ENCODE assay signal across 15 cellular contexts in the genomic region with DNA sequence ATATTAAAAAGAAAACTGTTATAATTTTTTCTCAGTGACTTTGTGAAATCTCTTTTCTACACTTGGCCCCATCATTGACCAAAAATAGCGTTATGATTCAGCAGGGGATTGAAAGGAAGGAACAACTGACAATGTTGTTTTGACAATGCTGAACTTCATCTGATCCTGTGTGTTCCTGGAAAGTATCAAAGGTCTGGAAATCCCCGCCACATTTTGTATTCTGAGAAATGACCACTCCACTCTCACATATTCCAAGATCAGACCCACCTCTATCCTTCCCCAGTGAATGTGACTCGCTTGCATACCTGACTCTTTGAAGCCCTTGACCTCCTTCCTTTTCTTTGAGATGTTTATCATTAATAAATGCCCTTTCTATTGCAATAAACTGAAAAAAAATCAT. TPM values are rescaled to one million over a fixed set of nuclear protein-coding genes. Genes with fewer than 3 reads are reported as not detected.
A peak's percentile ranks its signal among the peaks of the same experiment; 100 is the strongest.
DNase-seq lines count a peak whose midpoint lies in the region; ATAC-seq and TF ChIP-seq lines count a peak whose summit lies in the region.
"Had no signal": no experiment of that assay in that cellular context is flagged by ENCODE, and none has a peak within 500 bp of the region (broad histone marks: within the 10 kb centered on the region; RNA-seq: fewer than 3 reads in every experiment).

No MANE protein-coding gene starts in this region.

- POLR2A ChIA-PET in T-cell (lab: Charles Lee), result interaction anchor here in 1 of 2 donors (0.6 kb wide), 1 partner anchor 1077 kb away, joined by 3 read pairs; no protein-coding TSS in a partner anchor

- H3K36me3 ChIP-seq in BLaER1 (no peaks in the 10 kb centered on the region), liver (ENCODE audit: control insufficient read depth in 4 of 4, insufficient read depth in 3 of 4, low read depth in 1 of 4, low read length in 3 of 4) (no peaks in the 10 kb centered on the region)
- H3K36me3 ChIP-seq: BE2C had no signal

- H3K4me3 ChIP-seq in BLaER1 (no peak overlapping the region), liver (ENCODE audit: low read depth in 1 of 3, low read length in 3 of 3) (no peak overlapping the region)

- no peak for TF ChIP-seq RAD21 in liver (IDR thresholded peaks at IDR 0.05)

- H4K20me1 ChIP-seq in BLaER1, result no peaks in the 10 kb centered on the region

- WGBS in liver, result 20% methylated on average over 3 of the region's 3 CpGs

- no peak overlapping the region for H3K9ac ChIP-seq in BLaER1
- H3K9ac ChIP-seq in liver (ENCODE audit: low read depth in 1 of 2, low read length in 2 of 2), result peak overlapping the region in 1 of 2 donors; percentile 19

- peak overlapping the region; percentile 33 for H3K4me2 ChIP-seq in BLaER1

- TF ChIP-seq CTCF in liver (IDR thresholded peaks at IDR 0.05; ENCODE audit: low read depth, low read length, missing input control), result no peak

- H3K27ac ChIP-seq in BLaER1 (no peak overlapping the region), liver (ENCODE audit: low read depth in 1 of 2, low read length in 2 of 2) (peak overlapping the region; percentile 53 to 67)

- H3K4me1 ChIP-seq in BLaER1 (peaks cover 10% of the 10 kb centered on the region), liver (ENCODE audit: control insufficient read depth in 4 of 4, insufficient read depth in 4 of 4, low read length in 3 of 4) (peaks cover 0 to 6% (median 0%) of the 10 kb centered on the region in 4 donors)
- H3K4me1 ChIP-seq: BE2C had no signal

- peak; percentile 79 for ATAC-seq in GM19463 (IDR thresholded peaks at IDR 0.05; ENCODE audit: unreplicated experiment)
- no peak for ATAC-seq in T-cell (replicated peaks in 1 of 4)
- ATAC-seq in GM21515 (IDR thresholded peaks at IDR 0.05; ENCODE audit: unreplicated experiment), result no peak

- peaks cover 5% of the 10 kb centered on the region for H3K4me1 Mint-ChIP-seq in activated naive CD8-positive, alpha-beta T cell (ENCODE audit: low read depth)
- peaks cover 0 to 2% (median 2%) of the 10 kb centered on the region in 3 donors for H3K4me1 Mint-ChIP-seq in T-cell
- H3K4me1 Mint-ChIP-seq: IgD-negative memory B cell had no signal

- H3K36me3 Mint-ChIP-seq in activated naive CD8-positive, alpha-beta T cell, result peaks cover 2% of the 10 kb centered on the region
- no peaks in the 10 kb centered on the region for H3K36me3 Mint-ChIP-seq in T-cell
- H3K36me3 Mint-ChIP-seq: IgD-negative memory B cell had no signal

- CTCF ChIA-PET in T-cell (lab: Charles Lee), result interaction anchor here in 1 of 2 donors (0.6 kb wide), 1 partner anchor 29 kb away, joined by 3 read pairs; no protein-coding TSS in a partner anchor

- no peaks in the 10 kb centered on the region for H3K9me3 ChIP-seq in BLaER1
- no peaks in the 10 kb centered on the region for H3K9me3 ChIP-seq in liver (ENCODE audit: control insufficient read depth in 4 of 4, low read length in 3 of 4)
- H3K9me3 ChIP-seq: BE2C had no signal

- no peaks in the 10 kb centered on the region for H3K27me3 Mint-ChIP-seq in activated naive CD8-positive, alpha-beta T cell
- H3K27me3 Mint-ChIP-seq in T-cell, result no peaks in the 10 kb centered on the region
- H3K27me3 Mint-ChIP-seq: dendritic cell treated with granulocyte-macrophage colony-stimulating factor and Interleukin-4, amounts not matched to agents 40 ng/mL and 50 ng/mL, for 4 days had no signal

- H3K27me3 ChIP-seq in BLaER1 (no peaks in the 10 kb centered on the region), liver (ENCODE audit: control insufficient read depth in 4 of 4, insufficient read depth in 4 of 4, low read length in 3 of 4) (no peaks in the 10 kb centered on the region)
- H3K27me3 ChIP-seq: BE2C had no signal

- H3K4me3 Mint-ChIP-seq in activated naive CD8-positive, alpha-beta T cell, result peak overlapping the region; percentile 17
- no peak overlapping the region for H3K4me3 Mint-ChIP-seq in T-cell
- H3K4me3 Mint-ChIP-seq: dendritic cell treated with granulocyte-macrophage colony-stimulating factor and Interleukin-4, amounts not matched to agents 40 ng/mL and 50 ng/mL, for 4 days; IgD-negative memory B cell had no signal

- H3K27ac Mint-ChIP-seq in activated naive CD8-positive, alpha-beta T cell, result peak overlapping the region; percentile 64
- H3K27ac Mint-ChIP-seq in T-cell, result no peak overlapping the region
- H3K27ac Mint-ChIP-seq: dendritic cell treated with granulocyte-macrophage colony-stimulating factor and Interleukin-4, amounts not matched to agents 40 ng/mL and 50 ng/mL, for 4 days; IgD-negative memory B cell had no signal

- no peaks in the 10 kb centered on the region for H3K9me3 Mint-ChIP-seq in activated naive CD8-positive, alpha-beta T cell (ENCODE audit: low read depth)
- H3K9me3 Mint-ChIP-seq in T-cell, result no peaks in the 10 kb centered on the region
- H3K9me3 Mint-ChIP-seq: dendritic cell treated with granulocyte-macrophage colony-stimulating factor and Interleukin-4, amounts not matched to agents 40 ng/mL and 50 ng/mL, for 4 days; IgD-negative memory B cell had no signal

- DNase-seq in NCI-H2081 treated with DMSO at 0.1 percent for 48 hours (lab: John Stamatoyannopoulos, UW), result no peak
- no peak for DNase-seq in T-cell
- no peak for DNase-seq in KG1 (lab: John Stamatoyannopoulos, UW)
- DNase-seq: BE2C, GDM1, head of caudate nucleus had no signal

TF ChIP-seq in liver, 16 proteins besides CTCF, POLR2A, EP300 and RAD21:
- TF ChIP-seq HNF4A (conservative IDR thresholded peaks at IDR 0.05) (peak in 1 of 2 donors; percentile 42), FOXA1 (IDR thresholded peaks at IDR 0.05) (no peak), SP1 (IDR thresholded peaks at IDR 0.05) (peak; percentile 54), JUND (IDR thresholded peaks at IDR 0.05) (peak; percentile 55 to 57), RXRA (IDR thresholded peaks at IDR 0.05) (peak; percentile 29 to 45), HNF4G (IDR thresholded peaks at IDR 0.05) (no peak)
- TF ChIP-seq, protein P1, sequence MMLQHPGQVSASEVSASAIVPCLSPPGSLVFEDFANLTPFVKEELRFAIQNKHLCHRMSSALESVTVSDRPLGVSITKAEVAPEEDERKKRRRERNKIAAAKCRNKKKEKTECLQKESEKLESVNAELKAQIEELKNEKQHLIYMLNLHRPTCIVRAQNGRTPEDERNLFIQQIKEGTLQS (IDR thresholded peaks at IDR 0.05), result peak; percentile 25

RNA-seq across cellular contexts. Expression of gene RIOX2, which starts 9.7 kb away (rescaled TPM):
- total RNA-seq in liver (10 to 100 TPM in 1 of 2 donors, 1 to 10 TPM in 1; 8.2 to 19.9 TPM), T-cell (10 to 100 TPM; 22.8 to 34.7 (median 30.9) TPM)
- polyA plus RNA-seq in liver, result 10 to 100 TPM in 1 of 2 donors, 1 to 10 TPM in 1; 9.9 to 12.0 TPM

RNA-seq across cellular contexts. Expression of gene GABRR3, which starts 53.2 kb away (rescaled TPM):
- total RNA-seq in liver (not detected), T-cell (not detected)
- not detected for polyA plus RNA-seq in liver
- total RNA-seq: H1, posterior vena cava had no signal
- polyA plus RNA-seq: H1, IgD-negative memory B cell had no signal
